In genomic region chr1:110418729-110419128, GRCh38 we compare ENCODE assay signal across 2 cellular contexts.
TF ChIP-seq lines count a peak whose summit lies in the region.

No MANE protein-coding gene starts in this region.

TF ChIP-seq in HEK293, 187 proteins besides CTCF, POLR2A, EP300 and RAD21:
- TF ChIP-seq ZBTB17 (tag by site-specific recombination; IDR thresholded peaks at IDR 0.05) = no peak
- no peak for TF ChIP-seq PRDM2 (tag by site-specific recombination; IDR thresholded peaks at IDR 0.05; ENCODE audit: borderline replicate concordance)
- no peak for TF ChIP-seq MEIS1 (CRISPR knock-in tag; IDR thresholded peaks at IDR 0.05; ENCODE audit: borderline replicate concordance)
- no peak for TF ChIP-seq ZNF394 (tag by site-specific recombination; IDR thresholded peaks at IDR 0.05; ENCODE audit: borderline replicate concordance)
- TF ChIP-seq ZNF664 (tag by site-specific recombination; IDR thresholded peaks at IDR 0.05) = 0 out of 2 replicates have a peak, but pooled peaks have one; percentile 46
- no peak for TF ChIP-seq HOXC10 (CRISPR knock-in tag; IDR thresholded peaks at IDR 0.05)

TF ChIP-seq in K562, 482 proteins besides CTCF, POLR2A, EP300 and RAD21:
- TF ChIP-seq GATA2 (CRISPR knock-in tag; IDR thresholded peaks at IDR 0.05) = no peak
- TF ChIP-seq ILF3 (IDR thresholded peaks at IDR 0.05; ENCODE audit: borderline replicate concordance) = no peak
- no peak for TF ChIP-seq CLOCK (CRISPR knock-in tag; IDR thresholded peaks at IDR 0.05; ENCODE audit: borderline replicate concordance)
- TF ChIP-seq CCAR2 (IDR thresholded peaks at IDR 0.05; ENCODE audit: low read depth, low read length) = no peak
- no peak for TF ChIP-seq SREBF1 (IDR thresholded peaks at IDR 0.05; ENCODE audit: borderline replicate concordance, low read depth, low read length)
- TF ChIP-seq ZNF3 (CRISPR knock-in tag; IDR thresholded peaks at IDR 0.05) = peak; percentile 92
- no peak for TF ChIP-seq BDP1 (IDR thresholded peaks at IDR 0.05; ENCODE audit: insufficient read depth, insufficient read length)
- no peak for TF ChIP-seq ZNF785 (CRISPR knock-in tag; IDR thresholded peaks at IDR 0.05)
- TF ChIP-seq ESRRA (IDR thresholded peaks at IDR 0.05; ENCODE audit: borderline replicate concordance, low read depth) = peak; percentile 63; the same call in 1 of the 2 replicates
- TF ChIP-seq ZNF23 (CRISPR knock-in tag; IDR thresholded peaks at IDR 0.05) = no peak
- no peak for TF ChIP-seq ELF4 (CRISPR knock-in tag; IDR thresholded peaks at IDR 0.05)
- no peak for TF ChIP-seq HNRNPUL1 (IDR thresholded peaks at IDR 0.05; ENCODE audit: low read length)
- TF ChIP-seq RFX1 (IDR thresholded peaks at IDR 0.05) = no peak
- no peak for TF ChIP-seq KLF13 (tag; IDR thresholded peaks at IDR 0.05; ENCODE audit: borderline replicate concordance, low read depth)
